ENCODE assay signal across 10 cellular contexts in the genomic region with DNA sequence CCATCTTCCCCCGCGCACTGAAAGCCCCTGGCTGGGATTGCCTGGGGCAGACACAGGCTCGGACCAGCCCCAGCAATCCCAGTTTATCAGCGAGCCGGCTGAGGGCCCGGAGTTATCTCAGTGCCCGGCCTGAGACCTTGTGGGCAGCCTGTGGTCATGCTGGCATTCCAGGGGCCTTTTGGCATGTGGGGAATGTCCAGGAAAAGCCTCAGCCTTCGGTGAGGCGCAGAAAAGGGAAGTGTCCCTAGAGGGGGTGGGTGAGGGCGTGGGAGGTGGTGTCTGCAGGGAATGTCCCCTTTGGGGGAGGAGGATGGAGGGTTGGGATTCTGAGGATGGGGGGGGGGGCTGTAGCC. TPM values are rescaled to one million over a fixed set of nuclear protein-coding genes. Genes with fewer than 3 reads are reported as not detected.
DNase-seq lines count a peak whose midpoint lies in the region; ATAC-seq and TF ChIP-seq lines count a peak whose summit lies in the region.
"Had no signal": no experiment of that assay in that cellular context is flagged by ENCODE, and none has a peak within 500 bp of the region (broad histone marks: within the 10 kb centered on the region; RNA-seq: fewer than 3 reads in every experiment).

No MANE protein-coding gene starts in this region.

- TF ChIP-seq CTCF in RWPE2 (IDR thresholded peaks at IDR 0.05; ENCODE audit: poor library complexity, severe bottlenecking) (no peak), epithelial cell of proximal tubule (conservative IDR thresholded peaks at IDR 0.05; ENCODE audit: low read depth, low read length) (no peak), retinal pigment epithelial cell (conservative IDR thresholded peaks at IDR 0.05; ENCODE audit: low read depth, low read length) (no peak)

- no peaks in the 10 kb centered on the region for H3K9me3 ChIP-seq in RWPE2 (ENCODE audit: severe bottlenecking)

- H3K27ac ChIP-seq in RWPE2 (ENCODE audit: poor library complexity, severe bottlenecking): peak overlapping the region; percentile 99
- H3K27ac ChIP-seq: HL-60, VCaP had no signal

- H3K4me3 ChIP-seq in RWPE2 (ENCODE audit: severe bottlenecking) (no peak overlapping the region), epithelial cell of proximal tubule (ENCODE audit: low read depth, low read length) (no peak overlapping the region), retinal pigment epithelial cell (ENCODE audit: low read length) (peak overlapping the region; percentile 55)

- peaks cover 10% of the 10 kb centered on the region for H3K4me1 ChIP-seq in RWPE2 (ENCODE audit: insufficient read depth, poor library complexity, severe bottlenecking)

- peaks cover 13% of the 10 kb centered on the region for H3K36me3 ChIP-seq in RWPE2 (ENCODE audit: low read depth)

- peak; percentile 68 for DNase-seq in GM04503 (ENCODE audit: low read depth)
- peak; percentile 77 for DNase-seq in RWPE2 (ENCODE audit: low spot score)
- peak; percentile 42 for DNase-seq in epithelial cell of proximal tubule (ENCODE audit: low read depth)
- peak; percentile 86 for DNase-seq in retinal pigment epithelial cell (ENCODE audit: low read depth)
- no peak for DNase-seq in SIG-M5 treated with dmso at 0.1 percent for 504 hours (lab: John Stamatoyannopoulos, UW; ENCODE audit: unreplicated experiment)
- no peak for DNase-seq in HPDE6-E6E7 (ENCODE audit: extremely low spot score)
- no peak for DNase-seq in NCI-H2227 (lab: John Stamatoyannopoulos, UW; ENCODE audit: unreplicated experiment)
- no peak for DNase-seq in T-helper 9 cell

- peak; percentile 35 for ATAC-seq in RWPE2 (ENCODE audit: low read depth)

- no peaks in the 10 kb centered on the region for H3K27me3 ChIP-seq in RWPE2 (ENCODE audit: insufficient read depth, poor library complexity, severe bottlenecking)

RNA-seq across cellular contexts. Expression of a gene that starts 1.1 kb away (rescaled TPM):
- total RNA-seq in epithelial cell of proximal tubule: 326 and 385 TPM in 2 replicates

Comparison
In these comparisons a context has a peak if more than half of its experiments do, and no peak if none do; other contexts are left out.
1. DNase-seq: peak in GM04503 (single experiment), RWPE2 (single experiment), epithelial cell of proximal tubule (single experiment) and retinal pigment epithelial cell (single experiment); none in SIG-M5 treated with dmso at 0.1 percent for 504 hours (single experiment), HPDE6-E6E7 (single experiment), NCI-H2227 (single experiment) and T-helper 9 cell (single experiment).